In the genomic region with DNA sequence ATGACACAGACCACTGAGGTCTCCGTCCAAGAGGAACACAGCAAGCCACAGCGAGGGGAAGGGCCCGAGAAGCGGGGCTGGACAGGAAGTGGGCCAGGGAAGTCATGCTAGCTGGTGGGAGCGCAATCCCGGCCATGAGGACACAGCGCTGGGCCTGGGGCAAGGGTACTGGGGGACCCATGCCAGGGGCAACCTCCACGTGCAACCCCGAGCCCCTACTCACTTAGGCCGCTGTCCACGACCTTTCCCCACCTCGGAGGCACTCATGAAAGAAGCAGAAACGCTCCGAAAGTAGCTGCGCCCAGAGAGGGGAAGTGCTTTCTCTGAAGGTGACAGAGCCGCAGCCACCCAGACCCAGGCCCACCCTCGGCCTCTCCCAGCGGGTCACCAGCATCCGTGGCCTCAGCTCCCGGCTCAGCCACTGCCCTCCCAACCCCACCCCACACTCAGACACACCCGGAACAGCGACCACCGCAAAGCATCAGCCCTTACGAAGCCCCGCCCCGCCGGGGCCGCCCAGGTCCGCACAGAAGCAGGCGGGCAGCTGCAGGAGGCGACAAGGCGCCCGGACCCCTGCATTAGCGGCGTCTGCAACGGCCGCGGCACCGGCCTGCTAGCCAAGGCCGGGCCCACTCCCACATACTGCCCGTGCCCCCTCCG, we compare ENCODE assay signal across 8 cellular contexts. TPM values are rescaled to one million over a fixed set of nuclear protein-coding genes. Genes with fewer than 3 reads are reported as not detected.
A peak's percentile ranks its signal among the peaks of the same experiment; 100 is the strongest.
DNase-seq lines count a peak whose midpoint lies in the region; ATAC-seq and TF ChIP-seq lines count a peak whose summit lies in the region.

No MANE protein-coding gene starts in this region.

- no peak for ATAC-seq in GM19397 (IDR thresholded peaks at IDR 0.05; ENCODE audit: unreplicated experiment)

- no peaks in the 10 kb centered on the region for H3K27me3 ChIP-seq in BLaER1 treated with 17β-estradiol and CSF1 and Interleukin-3, amounts not matched to agents 10 nM and 100 nM
- no peaks in the 10 kb centered on the region for H3K27me3 ChIP-seq in H7 (ENCODE audit: control insufficient read depth, insufficient read depth, low read length)
- no peaks in the 10 kb centered on the region for H3K27me3 ChIP-seq in SJSA1 (replicated peaks)
- H3K27me3 ChIP-seq in brain microvascular endothelial cell (replicated peaks): no peaks in the 10 kb centered on the region
- no peaks in the 10 kb centered on the region for H3K27me3 ChIP-seq in layer of hippocampus (ENCODE audit: control insufficient read depth, insufficient read depth, low read length)
- no peaks in the 10 kb centered on the region for H3K27me3 ChIP-seq in stomach

- DNase-seq in H7: peak; percentile 87
- peak in 1 of 2 experiments; percentile 18 for DNase-seq in SJSA1 (ENCODE audit: low read depth in 1 of 2, low spot score in 2 of 2)
- DNase-seq in brain microvascular endothelial cell: no peak
- no peak for DNase-seq in stomach
- DNase-seq in superior temporal gyrus (ENCODE audit: extremely low spot score): no peak

- TF ChIP-seq POLR2A in stomach (IDR thresholded peaks at IDR 0.05): no peak

- intact Hi-C loops in stomach (cut with DNase I; ENCODE audit: low total_unique reads): no loop called here

- peaks cover 0 to 20% (median 0%) of the 10 kb centered on the region in 11 experiments; a peak in 2 of 22 replicates for H3K36me3 ChIP-seq in BLaER1 treated with 17β-estradiol and CSF1 and Interleukin-3, amounts not matched to agents 10 nM and 100 nM
- H3K36me3 ChIP-seq in H7 (replicated peaks; ENCODE audit: control insufficient read depth, insufficient read depth, low read length) (no peaks in the 10 kb centered on the region), SJSA1 (peaks cover 4% of the 10 kb centered on the region), brain microvascular endothelial cell (replicated peaks) (no peaks in the 10 kb centered on the region), stomach (no peaks in the 10 kb centered on the region)

- H4K20me1 ChIP-seq in BLaER1 treated with 17β-estradiol and CSF1 and Interleukin-3, amounts not matched to agents 10 nM and 100 nM: peaks cover 47 to 57% (median 50%) of the 10 kb centered on the region in 11 experiments

- no peak for TF ChIP-seq EP300 in stomach (IDR thresholded peaks at IDR 0.05)

- H3K9me3 ChIP-seq in BLaER1 treated with 17β-estradiol and CSF1 and Interleukin-3, amounts not matched to agents 10 nM and 100 nM (replicated peaks in 1 of 11): no peaks in the 10 kb centered on the region
- H3K9me3 ChIP-seq in SJSA1 (replicated peaks) (no peaks in the 10 kb centered on the region), stomach (no peaks in the 10 kb centered on the region)

- peak overlapping the region; percentile 90 to 99 (median 97) for H3K9ac ChIP-seq in BLaER1 treated with 17β-estradiol and CSF1 and Interleukin-3, amounts not matched to agents 10 nM and 100 nM

- peak overlapping the region; percentile 56 to 100 (median 98); a peak in 20 of 22 replicates for H3K27ac ChIP-seq in BLaER1 treated with 17β-estradiol and CSF1 and Interleukin-3, amounts not matched to agents 10 nM and 100 nM
- H3K27ac ChIP-seq in SJSA1 (no peak overlapping the region), brain microvascular endothelial cell (no peak overlapping the region), layer of hippocampus (ENCODE audit: low read depth, low read length) (peak overlapping the region; percentile 36), stomach (peak overlapping the region; percentile 79 to 100 (median 98))

- H3K4me3 ChIP-seq in BLaER1 treated with 17β-estradiol and CSF1 and Interleukin-3, amounts not matched to agents 10 nM and 100 nM: peak overlapping the region; percentile 93 to 99 (median 98)
- H3K4me3 ChIP-seq in H7 (ENCODE audit: insufficient read depth, low read depth, low read length): peak overlapping the region; percentile 100
- peak overlapping the region; percentile 63 for H3K4me3 ChIP-seq in SJSA1
- H3K4me3 ChIP-seq in brain microvascular endothelial cell (ENCODE audit: low read depth, low read length): peak overlapping the region; percentile 95
- H3K4me3 ChIP-seq in stomach: peak overlapping the region; percentile 93 to 98 (median 98)

- in situ Hi-C loops in brain microvascular endothelial cell (cut with HindIII; ENCODE audit: low pct_ligation_motif_present, low sequenced_read_pairs): no loop called here

- peaks cover 49 to 57% (median 55%) of the 10 kb centered on the region in 10 experiments for H3K4me1 ChIP-seq in BLaER1 treated with 17β-estradiol and CSF1 and Interleukin-3, amounts not matched to agents 10 nM and 100 nM
- H3K4me1 ChIP-seq in SJSA1 (replicated peaks) (peaks cover 17% of the 10 kb centered on the region), stomach (peaks cover 38 to 73% (median 50%) of the 10 kb centered on the region in 4 donors)

- H3K4me2 ChIP-seq in BLaER1 treated with 17β-estradiol and CSF1 and Interleukin-3, amounts not matched to agents 10 nM and 100 nM: peak overlapping the region; percentile 91 to 100 (median 99)

- TF ChIP-seq CTCF in brain microvascular endothelial cell (IDR thresholded peaks at IDR 0.05; ENCODE audit: low read depth, low read length, missing control alignments): no peak
- TF ChIP-seq CTCF in stomach (IDR thresholded peaks at IDR 0.05): no peak

- 0 to 1% (median 0%) methylated on average over 16 to 42 of the region's 42 CpGs for WGBS in stomach, 5 donors

RNA-seq across cellular contexts. Expression of a gene that starts 0.8 kb away (rescaled TPM):
- 34.3 and 42.2 TPM in 2 replicates for total RNA-seq in H7 (2014; rRNA removed; shearing (Covaris generic))
- total RNA-seq in SJSA1 (2014; rRNA removed; shearing (Covaris generic)): 60.1 and 67.4 TPM in 2 replicates
- 10 to 100 TPM in 4 of 5 donors, 1 to 10 TPM in 1; 6.4 to 32.6 (median 20.4) TPM for total RNA-seq in stomach
- 10 to 100 TPM in 1 of 3 donors, 1 to 10 TPM in 2; 5.9 to 15.8 (median 6.3) TPM for polyA plus RNA-seq in stomach

Comparison
In these comparisons a context has a peak if more than half of its experiments do, and no peak if none do; other contexts are left out.
1. H3K27ac ChIP-seq: peak in BLaER1 treated with 17β-estradiol and CSF1 and Interleukin-3, amounts not matched to agents 10 nM and 100 nM (11 of 11), layer of hippocampus (single experiment) and stomach (5 of 5); none in SJSA1 (single experiment) and brain microvascular endothelial cell (single experiment).
2. Peak in every context shown above with its lines, with median percentiles within 50 percentile points of each other: H3K4me3 ChIP-seq.